ENCODE assay signal across 20 cellular contexts in genomic region chr1:47190807-47191206, GRCh38. TPM values are rescaled to one million over a fixed set of nuclear protein-coding genes. Genes with fewer than 3 reads are reported as not detected.
DNase-seq lines count a peak whose midpoint lies in the region; ATAC-seq, FAIRE-seq and TF ChIP-seq lines count a peak whose summit lies in the region.
"Had no signal": no experiment of that assay in that cellular context is flagged by ENCODE, and none has a peak within 500 bp of the region (broad histone marks: within the 10 kb centered on the region; RNA-seq: fewer than 3 reads in every experiment).

No MANE protein-coding gene starts in this region.

- H3K9ac ChIP-seq in K562 (ENCODE audit: insufficient read depth in 1 of 2, low read depth in 2 of 2, low read length in 2 of 2) = peak overlapping the region; percentile 31 to 87; a peak in 3 of 4 replicates
- H3K9ac ChIP-seq in kidney (ENCODE audit: low read length in 2 of 2) = peak overlapping the region; percentile 33 to 76

- H3K27me3 Mint-ChIP-seq in progenitor cell of endocrine pancreas = peaks cover 3% of the 10 kb centered on the region

- H3K4me3 Mint-ChIP-seq in progenitor cell of endocrine pancreas (ENCODE audit: low read depth) = no peak overlapping the region
- H3K4me3 Mint-ChIP-seq: activated CD4-positive, alpha-beta T cell treated with anti-CD3 and anti-CD28 coated beads, Interleukin-2, amount 10 ng/mL, durations not matched to agents 24 days and 14 days; activated T-cell treated with anti-CD3 and anti-CD28 coated beads, Interleukin-2, amount 50 U/mL, for 4 hours; central memory CD8-positive, alpha-beta T cell; naive B cell had no signal

- peaks cover 13% of the 10 kb centered on the region for H3K4me1 Mint-ChIP-seq in progenitor cell of endocrine pancreas (ENCODE audit: low read depth)

- no peak for ATAC-seq in A549
- no peak for ATAC-seq in K562
- no peak for ATAC-seq in HG02588 (IDR thresholded peaks at IDR 0.05; ENCODE audit: unreplicated experiment)
- ATAC-seq: activated T-cell treated with anti-CD3 and anti-CD28 coated beads, Interleukin-2, amount 50 U/mL, for 4 hours had no signal

- no peak for DNase-seq in A549 (ENCODE audit: low read depth in 1 of 2, low spot score in 1 of 2)
- peak in 1 of 4 experiments; percentile 11 for DNase-seq in K562 (ENCODE audit: extremely low read depth in 1 of 4, low spot score in 3 of 4)
- DNase-seq in kidney = no peak
- DNase-seq in prostate gland (ENCODE audit: low spot score) = no peak
- no peak for DNase-seq in epidermal melanocyte (ENCODE audit: insufficient read length, low spot score)
- DNase-seq in progenitor cell of endocrine pancreas (ENCODE audit: low spot score, unreplicated experiment) = no peak
- no peak for DNase-seq in globus pallidus (ENCODE audit: low spot score)
- DNase-seq: activated CD4-positive, alpha-beta T cell treated with anti-CD3 and anti-CD28 coated beads, Interleukin-2, amount 10 ng/mL, durations not matched to agents 24 days and 14 days; activated T-cell treated with anti-CD3 and anti-CD28 coated beads, Interleukin-2, amount 50 U/mL, for 4 hours; glutamatergic neuron; MV-4-11; naive B cell; NCI-H510A treated with DMSO at 0.1 percent for 48 hours; stimulated activated CD4-positive, alpha-beta T cell treated with anti-CD3 and anti-CD28 coated beads, Interleukin-4, amount 100 ng/mL, for 1 hour had no signal

- peak overlapping the region; percentile 90 for H3K4me2 ChIP-seq in A549
- no peak overlapping the region; the same call in 1 of the 2 replicates for H3K4me2 ChIP-seq in K562 (ENCODE audit: insufficient read depth, low read length)

- H3K27ac ChIP-seq in A549 (peak overlapping the region; percentile 85 to 92), K562 (ENCODE audit: extremely low read depth, low read depth, low read length) (peak overlapping the region; percentile 15; the same call in 1 of the 3 replicates), kidney (ENCODE audit: low read depth in 2 of 2, low read length in 2 of 2) (peak overlapping the region; percentile 95 to 99), prostate gland (peak overlapping the region; percentile 19 to 71)
- H3K27ac ChIP-seq: right lobe of liver had no signal

- H3K4me1 ChIP-seq in A549 (peaks cover 39% of the 10 kb centered on the region), K562 (replicated peaks in 1 of 2; ENCODE audit: control insufficient read depth in 2 of 2, insufficient read depth in 2 of 2, low read length in 2 of 2) (peaks cover 49 to 69% of the 10 kb centered on the region in 2 experiments), kidney (ENCODE audit: control insufficient read depth in 1 of 2, insufficient read depth in 1 of 2, low read depth in 1 of 2, low read length in 2 of 2) (peaks cover 21 to 30% of the 10 kb centered on the region in 2 donors), prostate gland (replicated peaks) (no peaks in the 10 kb centered on the region)

- peak overlapping the region; percentile 69 for H2AFZ ChIP-seq in K562 (ENCODE audit: low read depth, low read length)

- POLR2A ChIA-PET in A549 (lab: Yijun Ruan, JAX) (no interaction called here), K562 (lab: Yijun Ruan, JAX) (interaction anchor here (0.7 to 2.8 kb wide), 11 partner anchors 9 to 144 kb away, joined by 3 to 15 read pairs (median 5); partner anchors contain the start of gene STIL)

- H3K4me3 ChIP-seq in A549 (no peak overlapping the region), K562 (no peak overlapping the region), kidney (ENCODE audit: low read length in 2 of 2) (peak overlapping the region; percentile 30 to 59), prostate gland (no peak overlapping the region)
- H3K4me3 ChIP-seq: right lobe of liver had no signal

- no peaks in the 10 kb centered on the region for H3K9me1 ChIP-seq in K562 (ENCODE audit: control insufficient read depth, insufficient read depth, low read length)

- TF ChIP-seq POLR2A in A549 (IDR thresholded peaks at IDR 0.05; ENCODE audit: low read length) = no peak
- no peak for TF ChIP-seq POLR2A in K562 (conservative IDR thresholded peaks at IDR 0.05)
- TF ChIP-seq POLR2A in prostate gland (IDR thresholded peaks at IDR 0.05) = no peak

- no peaks in the 10 kb centered on the region for H3K9me3 Mint-ChIP-seq in progenitor cell of endocrine pancreas (ENCODE audit: low read depth)
- H3K9me3 Mint-ChIP-seq: activated CD4-positive, alpha-beta T cell treated with anti-CD3 and anti-CD28 coated beads, Interleukin-2, amount 10 ng/mL, durations not matched to agents 24 days and 14 days; activated T-cell treated with anti-CD3 and anti-CD28 coated beads, Interleukin-2, amount 50 U/mL, for 4 hours; central memory CD8-positive, alpha-beta T cell; naive B cell had no signal

- TF ChIP-seq RAD21 in A549 (conservative IDR thresholded peaks at IDR 0.05 in 1 of 2, IDR thresholded peaks at IDR 0.05 in 1 of 2) = no peak
- no peak for TF ChIP-seq RAD21 in K562 (CRISPR knock-in tag; conservative IDR thresholded peaks at IDR 0.05 in 1 of 2, IDR thresholded peaks at IDR 0.05 in 1 of 2)

- H3K9me3 ChIP-seq in A549 (no peaks in the 10 kb centered on the region), K562 (replicated peaks; ENCODE audit: control insufficient read depth, insufficient read depth, low read depth, low read length) (no peaks in the 10 kb centered on the region), kidney (ENCODE audit: control insufficient read depth in 1 of 2, low read length in 2 of 2) (no peaks in the 10 kb centered on the region), prostate gland (no peaks in the 10 kb centered on the region)
- H3K9me3 ChIP-seq: right lobe of liver had no signal

- TF ChIP-seq EP300 in A549 (IDR thresholded peaks at IDR 0.05) (no peak), K562 (IDR thresholded peaks at IDR 0.05; ENCODE audit: low read length) (no peak)

- 95% methylated on average over 5 of the region's 6 CpGs for WGBS in A549 (ENCODE audit: missing lambda C conversion rate)
- 79% methylated on average over 6 of the region's 6 CpGs for WGBS in K562 (ENCODE audit: insufficient coverage, low coverage, missing lambda C conversion rate)
- 100% methylated on average over 6 of the region's 6 CpGs for WGBS in prostate gland

- H3K36me3 Mint-ChIP-seq in progenitor cell of endocrine pancreas (ENCODE audit: insufficient read depth) = no peaks in the 10 kb centered on the region
- H3K36me3 Mint-ChIP-seq: naive B cell had no signal

- no peaks in the 10 kb centered on the region for H3K79me2 ChIP-seq in K562 (ENCODE audit: control insufficient read depth, insufficient read depth, low read length)

- CTCF ChIA-PET in A549 (lab: Yijun Ruan, JAX) (interaction anchor here (1.1 to 10.5 kb wide), 4 partner anchors 13 to 535 kb away, joined by 3 to 142 read pairs (median 39); no protein-coding TSS in a partner anchor), K562 (lab: Yijun Ruan, JAX; ENCODE audit: low intra/inter-chr PET ratio) (interaction anchor here (0.6 kb wide), 1 partner anchor 68 kb away, joined by 6 read pairs; no protein-coding TSS in a partner anchor)

- no peaks in the 10 kb centered on the region for H4K20me1 ChIP-seq in K562 (replicated peaks; ENCODE audit: control insufficient read depth, insufficient read depth, low read length)

- in situ Hi-C loops in K562 (cut with MboI) = loop anchor here (5.0 kb wide), 1 partner anchor 71 kb away; no protein-coding TSS in a partner anchor

- BruUV-seq in K562 (replicated peaks; lab: Mats Ljungman, UMichigan) = no TSS peak

- no peak for TF ChIP-seq CTCF in A549 (IDR thresholded peaks at IDR 0.05)
- no peak for TF ChIP-seq CTCF in K562 (IDR thresholded peaks at IDR 0.05 in 2 of 3, conservative IDR thresholded peaks at IDR 0.05 in 1 of 3; ENCODE audit: insufficient read depth in 2 of 3, low read depth in 1 of 3, low read length in 3 of 3)
- no peak for TF ChIP-seq CTCF in kidney (IDR thresholded peaks at IDR 0.05; ENCODE audit: borderline replicate concordance, extremely low read depth, insufficient read depth)
- no peak for TF ChIP-seq CTCF in prostate gland (IDR thresholded peaks at IDR 0.05)
- no peak for TF ChIP-seq CTCF in progenitor cell of endocrine pancreas (IDR thresholded peaks at IDR 0.05; ENCODE audit: unreplicated experiment)

- H3K27me3 ChIP-seq in K562 (ENCODE audit: control insufficient read depth in 2 of 2, insufficient read depth in 2 of 2, low read length in 2 of 2) = no peaks in the 10 kb centered on the region
- no peaks in the 10 kb centered on the region for H3K27me3 ChIP-seq in prostate gland (replicated peaks; ENCODE audit: insufficient read depth)
- H3K27me3 ChIP-seq: right lobe of liver had no signal

- intact Hi-C loops in K562 (cut with micrococcal nuclease) (no loop called here), kidney (cut with DNase I) (no loop called here), prostate gland (cut with DNase I) (loop anchor here (5.0 to 10.0 kb wide), 2 partner anchors 74 to 231 kb away; no protein-coding TSS in a partner anchor)

- H3K27ac Mint-ChIP-seq in progenitor cell of endocrine pancreas = no peak overlapping the region
- H3K27ac Mint-ChIP-seq: activated CD4-positive, alpha-beta T cell treated with anti-CD3 and anti-CD28 coated beads, Interleukin-2, amount 10 ng/mL, durations not matched to agents 24 days and 14 days; naive B cell had no signal

- H3K36me3 ChIP-seq in K562 (ENCODE audit: control insufficient read depth, insufficient read depth, low read length) (no peaks in the 10 kb centered on the region), kidney (ENCODE audit: control insufficient read depth in 1 of 2, insufficient read depth in 2 of 2, low read length in 2 of 2) (peaks cover 0 to 3% of the 10 kb centered on the region in 2 donors), prostate gland (no peaks in the 10 kb centered on the region)
- H3K36me3 ChIP-seq: right lobe of liver had no signal

- no peak for FAIRE-seq in A549 (lab: Jason Lieb, UNC)
- no peak for FAIRE-seq in K562 (lab: Jason Lieb, UNC)
- FAIRE-seq in kidney (lab: Jason Lieb, UNC) = no peak

RNA-seq across cellular contexts. Expression of gene PDZK1IP1, which starts 1.0 kb away (rescaled TPM):
- polyA plus RNA-seq in A549 (2011; rRNA removed) (2.2 and 2.3 TPM in 2 replicates), A549 (2017; fragmentation: RNase III; extraction: RNeasy Plus Mini Kit Qiagen cat#74134 plus additional on column Dnase treatment) (6.4 to 9.4 TPM (median 6.9 TPM) in 3 replicates), K562 (2011; rRNA removed) (0.17 and 0.64 TPM in 2 replicates), K562 (2014; fragmentation: Illumina TruSeq; extraction: Trizol) (0.32 and 0.68 TPM in 2 replicates), K562 (2014; fragmentation: Nextera tagmentation; extraction: Ambion mirVana) (under 1 TPM; 0.45 to 0.55 TPM), K562 (2014; rRNA removed) (0.32 and 0.53 TPM in 2 replicates), kidney (ENCODE audit: insufficient read depth, low read depth, low replicate concordance) (2,553 TPM)
- 10.0 and 10.5 TPM in 2 replicates for polyA plus RNA-seq in A549 (2012; cell fraction: cytosol; rRNA removed)
- polyA plus RNA-seq in A549 (2012; cell fraction: nucleus; rRNA removed) = 9.0 and 9.2 TPM in 2 replicates
- 0.50 and 0.97 TPM in 2 replicates for polyA minus RNA-seq in A549 (2011; rRNA and poly(A)+ RNA removed)
- 0.74 and 1.0 TPM in 2 replicates for total RNA-seq in K562 (2011; cell fraction: chromatin; rRNA removed; ENCODE audit: low replicate concordance)
- total RNA-seq in K562 (2011; cell fraction: nucleolus; rRNA removed) = 0.92 and 1.2 TPM in 2 replicates
- total RNA-seq in K562 (2011; cell fraction: nucleoplasm; rRNA removed) = 1.1 and 1.2 TPM in 2 replicates
- total RNA-seq in K562 (2014; rRNA removed) (0.33 and 0.59 TPM in 2 replicates), K562 (2014; rRNA removed; fragmentation: Illumina TruSeq; extraction: Trizol) (not detected in 2 replicates), K562 (2015; rRNA removed; fragmentation: Illumina TruSeq; extraction: Trizol) (not detected in 2 replicates), K562 (2021) (0.33 and 0.49 TPM in 2 replicates), kidney (245 TPM), prostate gland (10 to 100 TPM in 1 of 2 donors, 1 to 10 TPM in 1; 5.9 to 36.1 TPM), progenitor cell of endocrine pancreas (not detected in 2 replicates)
- 0.68 and 1.0 TPM in 2 replicates for polyA plus RNA-seq in K562 (2011; cell fraction: cytosol; rRNA removed)
- polyA plus RNA-seq in K562 (2011; cell fraction: nucleus; rRNA removed) = 0.73 and 1.3 TPM in 2 replicates
- 0.48 and 0.66 TPM in 2 replicates for polyA plus RNA-seq in K562 (2012)
- not detected in 2 replicates for polyA minus RNA-seq in K562 (2011; rRNA and poly(A)+ RNA removed)
- polyA minus RNA-seq in K562 (2011; cell fraction: cytosol; rRNA and poly(A)+ RNA removed) = not detected in 2 replicates
- not detected in 2 replicates for polyA minus RNA-seq in K562 (2011; cell fraction: nucleus; rRNA and poly(A)+ RNA removed)
- total RNA-seq: activated CD4-positive, alpha-beta T cell treated with anti-CD3 and anti-CD28 coated beads, Interleukin-2, amount 10 ng/mL, durations not matched to agents 24 days and 14 days; activated T-cell treated with anti-CD3 and anti-CD28 coated beads, Interleukin-2, amount 50 U/mL, for 4 hours; H7; SK-MEL-5; urinary bladder had no signal

RNA-seq across cellular contexts. Expression of gene TAL1, which starts 41.2 kb away (rescaled TPM):
- 0.04 TPM in 1 of 2 replicates, not detected in the other for polyA plus RNA-seq in A549 (2011; rRNA removed)
- 0.01 TPM in 2 replicates for polyA plus RNA-seq in A549 (2012; cell fraction: cytosol; rRNA removed)
- 0.01 TPM in 1 of 2 replicates, not detected in the other for polyA plus RNA-seq in A549 (2012; cell fraction: nucleus; rRNA removed)
- 0.03 TPM in 1 of 3 replicates, not detected in the others for polyA plus RNA-seq in A549 (2017; fragmentation: RNase III; extraction: RNeasy Plus Mini Kit Qiagen cat#74134 plus additional on column Dnase treatment)
- 0.15 TPM in 1 of 2 replicates, not detected in the other for polyA minus RNA-seq in A549 (2011; rRNA and poly(A)+ RNA removed)
- total RNA-seq in K562 (2011; cell fraction: chromatin; rRNA removed; ENCODE audit: low replicate concordance) = 80.8 and 102 TPM in 2 replicates
- total RNA-seq in K562 (2011; cell fraction: nucleolus; rRNA removed) = 96.7 and 104 TPM in 2 replicates
- 105 and 124 TPM in 2 replicates for total RNA-seq in K562 (2011; cell fraction: nucleoplasm; rRNA removed)
- 59.7 and 103 TPM in 2 replicates for total RNA-seq in K562 (2014; rRNA removed)
- total RNA-seq in K562 (2014; rRNA removed; fragmentation: Illumina TruSeq; extraction: Trizol) = 67.6 and 79.8 TPM in 2 replicates
- 63.5 and 68.1 TPM in 2 replicates for total RNA-seq in K562 (2015; rRNA removed; fragmentation: Illumina TruSeq; extraction: Trizol)
- total RNA-seq in K562 (2021) = 76.5 and 81.3 TPM in 2 replicates
- 51.1 and 53.3 TPM in 2 replicates for polyA plus RNA-seq in K562 (2011; rRNA removed)
- 34.3 and 44.4 TPM in 2 replicates for polyA plus RNA-seq in K562 (2011; cell fraction: cytosol; rRNA removed)
- 78.7 and 92.4 TPM in 2 replicates for polyA plus RNA-seq in K562 (2011; cell fraction: nucleus; rRNA removed)
- polyA plus RNA-seq in K562 (2012) = 53.0 and 55.6 TPM in 2 replicates
- 72.3 and 106 TPM in 2 replicates for polyA plus RNA-seq in K562 (2014; fragmentation: Illumina TruSeq; extraction: Trizol)
- polyA plus RNA-seq in K562 (2014; fragmentation: Nextera tagmentation; extraction: Ambion mirVana) = 10 to 100 TPM; 18.5 to 22.9 TPM
- 42.7 and 49.5 TPM in 2 replicates for polyA plus RNA-seq in K562 (2014; rRNA removed)
- 55.7 and 60.3 TPM in 2 replicates for polyA minus RNA-seq in K562 (2011; rRNA and poly(A)+ RNA removed)
- polyA minus RNA-seq in K562 (2011; cell fraction: cytosol; rRNA and poly(A)+ RNA removed) = 37.3 and 64.4 TPM in 2 replicates
- 55.6 and 91.2 TPM in 2 replicates for polyA minus RNA-seq in K562 (2011; cell fraction: nucleus; rRNA and poly(A)+ RNA removed)
- total RNA-seq in kidney = 6.5 TPM
- 3.1 TPM for polyA plus RNA-seq in kidney (ENCODE audit: insufficient read depth, low read depth, low replicate concordance)
- total RNA-seq in prostate gland = 1 to 10 TPM; 1.0 to 1.8 TPM
- total RNA-seq in progenitor cell of endocrine pancreas = not detected in 2 replicates
- total RNA-seq: activated CD4-positive, alpha-beta T cell treated with anti-CD3 and anti-CD28 coated beads, Interleukin-2, amount 10 ng/mL, durations not matched to agents 24 days and 14 days had no signal

RNA-seq across cellular contexts. Expression of gene CYP4A22, which starts 53.6 kb away (rescaled TPM):
- polyA plus RNA-seq in A549 (2011; rRNA removed) = not detected in 2 replicates
- not detected in 2 replicates for polyA plus RNA-seq in A549 (2012; cell fraction: cytosol; rRNA removed)
- polyA plus RNA-seq in A549 (2012; cell fraction: nucleus; rRNA removed) = not detected in 2 replicates
- polyA plus RNA-seq in A549 (2017; fragmentation: RNase III; extraction: RNeasy Plus Mini Kit Qiagen cat#74134 plus additional on column Dnase treatment) = not detected in 3 replicates
- not detected in 2 replicates for polyA minus RNA-seq in A549 (2011; rRNA and poly(A)+ RNA removed)
- not detected in 2 replicates for total RNA-seq in K562 (2011; cell fraction: chromatin; rRNA removed; ENCODE audit: low replicate concordance)
- total RNA-seq in K562 (2011; cell fraction: nucleolus; rRNA removed) = not detected in 2 replicates
- not detected in 2 replicates for total RNA-seq in K562 (2011; cell fraction: nucleoplasm; rRNA removed)
- not detected in 2 replicates for total RNA-seq in K562 (2014; rRNA removed)
- total RNA-seq in K562 (2014; rRNA removed; fragmentation: Illumina TruSeq; extraction: Trizol) = not detected in 2 replicates
- total RNA-seq in K562 (2015; rRNA removed; fragmentation: Illumina TruSeq; extraction: Trizol) = not detected in 2 replicates
- total RNA-seq in K562 (2021) = 0.07 TPM in 1 of 2 replicates, not detected in the other
- not detected in 2 replicates for polyA plus RNA-seq in K562 (2011; rRNA removed)
- not detected in 2 replicates for polyA plus RNA-seq in K562 (2011; cell fraction: cytosol; rRNA removed)
- polyA plus RNA-seq in K562 (2011; cell fraction: nucleus; rRNA removed) = not detected in 2 replicates
- polyA plus RNA-seq in K562 (2012) = 0.04 TPM in 1 of 2 replicates, not detected in the other
- polyA plus RNA-seq in K562 (2014; fragmentation: Illumina TruSeq; extraction: Trizol) = not detected in 2 replicates
- not detected for polyA plus RNA-seq in K562 (2014; fragmentation: Nextera tagmentation; extraction: Ambion mirVana)
- polyA plus RNA-seq in K562 (2014; rRNA removed) = not detected in 2 replicates
- polyA minus RNA-seq in K562 (2011; rRNA and poly(A)+ RNA removed) = not detected in 2 replicates
- not detected in 2 replicates for polyA minus RNA-seq in K562 (2011; cell fraction: cytosol; rRNA and poly(A)+ RNA removed)
- polyA minus RNA-seq in K562 (2011; cell fraction: nucleus; rRNA and poly(A)+ RNA removed) = not detected in 2 replicates
- 4.1 TPM for total RNA-seq in kidney
- 108 TPM for polyA plus RNA-seq in kidney (ENCODE audit: insufficient read depth, low read depth, low replicate concordance)
- not detected for total RNA-seq in prostate gland
- total RNA-seq in progenitor cell of endocrine pancreas = not detected in 2 replicates
- total RNA-seq: activated CD4-positive, alpha-beta T cell treated with anti-CD3 and anti-CD28 coated beads, Interleukin-2, amount 10 ng/mL, durations not matched to agents 24 days and 14 days; activated T-cell treated with anti-CD3 and anti-CD28 coated beads, Interleukin-2, amount 50 U/mL, for 4 hours; H7; SK-MEL-5; urinary bladder had no signal
- polyA plus RNA-seq: urinary bladder had no signal

Comparison
In these comparisons a context has a peak if more than half of its experiments do, and no peak if none do; other contexts are left out.
1. H3K27ac ChIP-seq: peak in every context shown above with its lines; median percentile 97 in kidney; 88 in A549; 45 in prostate gland; 15 in K562.
2. H3K4me3 ChIP-seq: peak in kidney (2 of 2); none in A549 (single experiment), K562 (single experiment) and prostate gland (0 of 2).
3. Of the 35 proteins assayed by ChIP-seq in both K562 and A549: peak only in K562: USF2; only in A549: none; in both: none; in neither: 34.